In the genomic region with DNA sequence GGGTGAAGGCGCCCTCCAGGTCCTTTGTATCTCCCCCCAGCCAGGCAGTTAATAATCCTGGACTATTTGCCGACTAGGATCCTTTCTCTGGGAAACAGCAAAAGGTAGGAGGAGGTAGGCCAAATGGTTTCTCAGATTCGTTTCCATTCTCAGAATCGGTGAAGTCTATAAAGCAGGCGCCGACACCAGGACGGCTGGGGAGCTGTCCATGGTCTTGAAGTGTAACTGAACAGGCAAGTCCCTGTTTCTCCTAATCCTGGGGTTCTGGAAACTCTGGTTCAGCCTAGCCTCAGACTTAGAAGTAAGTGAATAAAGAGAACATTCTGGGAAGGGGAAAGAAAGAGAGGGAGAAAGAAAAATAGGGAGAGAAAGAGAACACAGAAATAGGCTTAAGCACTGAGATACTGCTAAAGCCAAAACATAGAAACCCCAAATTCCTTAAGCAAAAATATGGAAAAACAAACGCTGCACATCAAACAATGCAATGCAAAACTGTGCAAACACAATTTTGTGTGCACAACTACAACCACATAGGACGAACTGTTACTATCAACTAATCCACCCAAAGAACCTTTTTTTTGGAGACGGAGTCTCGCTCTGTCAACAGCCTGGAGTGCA, we compare ENCODE assay signal across 8 cellular contexts. TPM values are rescaled to one million over a fixed set of nuclear protein-coding genes. Genes with fewer than 3 reads are reported as not detected.
DNase-seq lines count a peak whose midpoint lies in the region; TF ChIP-seq lines count a peak whose summit lies in the region.

No MANE protein-coding gene starts in this region.

- peak; percentile 45 for DNase-seq in GM13977 (ENCODE audit: low spot score)
- peak; percentile 62 for DNase-seq in RKO (ENCODE audit: low spot score)
- peak; percentile 58 for DNase-seq in colonic mucosa
- DNase-seq in neural crest cell (ENCODE audit: low read depth, low spot score), result peak; percentile 72
- no peak for DNase-seq in DMS79 (lab: John Stamatoyannopoulos, UW)
- DNase-seq in DMS153 (lab: John Stamatoyannopoulos, UW), result no peak
- DNase-seq in NCI-H2171 (lab: John Stamatoyannopoulos, UW), result no peak
- DNase-seq in cerebellum (ENCODE audit: low spot score), result no peak

- H3K36me3 Mint-ChIP-seq in neural crest cell (ENCODE audit: low read depth), result peaks cover 2% of the 10 kb centered on the region

- H3K4me1 ChIP-seq in colonic mucosa, result no peaks in the 10 kb centered on the region

- no peak overlapping the region for H3K9ac ChIP-seq in colonic mucosa (ENCODE audit: low read depth in 2 of 2, low read length in 2 of 2)

- intact Hi-C loops in colonic mucosa (cut with DNase I), result no loop called here

- H3K9me3 Mint-ChIP-seq in neural crest cell, result peaks cover 5% of the 10 kb centered on the region

- H3K36me3 ChIP-seq in colonic mucosa, result no peaks in the 10 kb centered on the region

- no peak overlapping the region for H3K4me3 ChIP-seq in colonic mucosa

- no peak overlapping the region for H3K27ac Mint-ChIP-seq in neural crest cell (ENCODE audit: unreplicated experiment)

- H3K27me3 Mint-ChIP-seq in neural crest cell (ENCODE audit: low read depth), result peaks cover 44% of the 10 kb centered on the region

- no peaks in the 10 kb centered on the region for H3K27me3 ChIP-seq in colonic mucosa

- no peak overlapping the region for H3K27ac ChIP-seq in colonic mucosa

- in situ Hi-C loops in GM13977 (cut with MboI; ENCODE audit: low pct_unique_long_range_greater_than_20kb, low sequenced_read_pairs, unreplicated experiment), result no loop called here

- TF ChIP-seq CTCF in GM13977 (IDR thresholded peaks at IDR 0.05; ENCODE audit: extremely low read depth, insufficient read depth, missing control alignments), result no peak
- TF ChIP-seq CTCF in colonic mucosa (IDR thresholded peaks at IDR 0.05), result no peak
- TF ChIP-seq CTCF in neural crest cell (conservative IDR thresholded peaks at IDR 0.05), result no peak

- no peak overlapping the region for H3K4me3 Mint-ChIP-seq in neural crest cell

- no peaks in the 10 kb centered on the region for H3K9me3 ChIP-seq in colonic mucosa

- H3K4me1 Mint-ChIP-seq in neural crest cell, result no peaks in the 10 kb centered on the region

RNA-seq across cellular contexts. Expression of a gene that starts 11.1 kb away (rescaled TPM):
- total RNA-seq in colonic mucosa (1 to 10 TPM in 1 of 2 donors, under 1 TPM in 1; 0.44 to 1.4 TPM), neural crest cell (36.4 and 39.7 TPM in 2 replicates), cerebellum (160 TPM)

RNA-seq across cellular contexts. Expression of a gene that starts 20.1 kb away (rescaled TPM):
- total RNA-seq in colonic mucosa, result not detected
- total RNA-seq in neural crest cell, result not detected in 2 replicates
- total RNA-seq in cerebellum, result not detected

Comparison
In these comparisons a context has a peak if more than half of its experiments do, and no peak if none do; other contexts are left out.
1. DNase-seq: peak in GM13977 (single experiment), RKO (single experiment), colonic mucosa (single experiment) and neural crest cell (single experiment); none in DMS79 (single experiment), DMS153 (single experiment), NCI-H2171 (single experiment) and cerebellum (single experiment).
2. RNA of a gene that starts 11.1 kb away (total RNA-seq): 160 TPM in cerebellum (single experiment) and 36.4 to 39.7 TPM in neural crest cell; 0.44 to 1.4 TPM in colonic mucosa; every median in the first group is over 10 times any median in the second.